2 cellular contexts compared by ENCODE assay signal in genomic region chr2:101655941-101656422, GRCh38.
TF ChIP-seq lines count a peak whose summit lies in the region.

No MANE protein-coding gene starts in this region.

TF ChIP-seq in K562, 482 proteins besides CTCF, POLR2A, EP300 and RAD21:
- no peak for TF ChIP-seq PURB (CRISPR knock-in tag; IDR thresholded peaks at IDR 0.05; ENCODE audit: low read depth)
- TF ChIP-seq HEY1 (CRISPR knock-in tag; IDR thresholded peaks at IDR 0.05; ENCODE audit: borderline replicate concordance), result no peak
- no peak for TF ChIP-seq CBFB (CRISPR knock-in tag; IDR thresholded peaks at IDR 0.05)
- TF ChIP-seq EHMT2 (IDR thresholded peaks at IDR 0.05), result no peak
- no peak for TF ChIP-seq ZNF766 (CRISPR knock-in tag; conservative IDR thresholded peaks at IDR 0.05)
- no peak for TF ChIP-seq ETV6 (IDR thresholded peaks at IDR 0.05; ENCODE audit: borderline replicate concordance in 1 of 2, low read depth in 2 of 2, low read length in 1 of 2)
- TF ChIP-seq ETV6 (CRISPR knock-in tag; IDR thresholded peaks at IDR 0.05; ENCODE audit: borderline replicate concordance), result no peak
- TF ChIP-seq KAT8 (IDR thresholded peaks at IDR 0.05; ENCODE audit: low read depth), result no peak
- no peak for TF ChIP-seq CLOCK (CRISPR knock-in tag; IDR thresholded peaks at IDR 0.05; ENCODE audit: borderline replicate concordance)
- TF ChIP-seq ZNF174 (CRISPR knock-in tag; IDR thresholded peaks at IDR 0.05), result no peak
- TF ChIP-seq GABPB2 (CRISPR knock-in tag; conservative IDR thresholded peaks at IDR 0.05), result no peak
- no peak for TF ChIP-seq GABPA (tag; conservative IDR thresholded peaks at IDR 0.05; ENCODE audit: low read depth)
- no peak for TF ChIP-seq SUPT5H (IDR thresholded peaks at IDR 0.05)
- TF ChIP-seq, protein P1, sequence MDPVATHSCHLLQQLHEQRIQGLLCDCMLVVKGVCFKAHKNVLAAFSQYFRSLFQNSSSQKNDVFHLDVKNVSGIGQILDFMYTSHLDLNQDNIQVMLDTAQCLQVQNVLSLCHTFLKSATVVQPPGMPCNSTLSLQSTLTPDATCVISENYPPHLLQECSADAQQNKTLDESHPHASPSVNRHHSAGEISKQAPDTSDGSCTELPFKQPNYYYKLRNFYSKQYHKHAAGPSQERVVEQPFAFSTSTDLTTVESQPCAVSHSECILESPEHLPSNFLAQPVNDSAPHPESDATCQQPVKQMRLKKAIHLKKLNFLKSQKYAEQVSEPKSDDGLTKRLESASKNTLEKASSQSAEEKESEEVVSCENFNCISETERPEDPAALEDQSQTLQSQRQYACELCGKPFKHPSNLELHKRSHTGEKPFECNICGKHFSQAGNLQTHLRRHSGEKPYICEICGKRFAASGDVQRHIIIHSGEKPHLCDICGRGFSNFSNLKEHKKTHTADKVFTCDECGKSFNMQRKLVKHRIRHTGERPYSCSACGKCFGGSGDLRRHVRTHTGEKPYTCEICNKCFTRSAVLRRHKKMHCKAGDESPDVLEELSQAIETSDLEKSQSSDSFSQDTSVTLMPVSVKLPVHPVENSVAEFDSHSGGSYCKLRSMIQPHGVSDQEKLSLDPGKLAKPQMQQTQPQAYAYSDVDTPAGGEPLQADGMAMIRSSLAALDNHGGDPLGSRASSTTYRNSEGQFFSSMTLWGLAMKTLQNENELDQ (CRISPR knock-in tag; IDR thresholded peaks at IDR 0.05; ENCODE audit: borderline replicate concordance), result no peak
- no peak for TF ChIP-seq DACH1 (IDR thresholded peaks at IDR 0.05; ENCODE audit: partially characterized antibody)
- TF ChIP-seq, protein P2, sequence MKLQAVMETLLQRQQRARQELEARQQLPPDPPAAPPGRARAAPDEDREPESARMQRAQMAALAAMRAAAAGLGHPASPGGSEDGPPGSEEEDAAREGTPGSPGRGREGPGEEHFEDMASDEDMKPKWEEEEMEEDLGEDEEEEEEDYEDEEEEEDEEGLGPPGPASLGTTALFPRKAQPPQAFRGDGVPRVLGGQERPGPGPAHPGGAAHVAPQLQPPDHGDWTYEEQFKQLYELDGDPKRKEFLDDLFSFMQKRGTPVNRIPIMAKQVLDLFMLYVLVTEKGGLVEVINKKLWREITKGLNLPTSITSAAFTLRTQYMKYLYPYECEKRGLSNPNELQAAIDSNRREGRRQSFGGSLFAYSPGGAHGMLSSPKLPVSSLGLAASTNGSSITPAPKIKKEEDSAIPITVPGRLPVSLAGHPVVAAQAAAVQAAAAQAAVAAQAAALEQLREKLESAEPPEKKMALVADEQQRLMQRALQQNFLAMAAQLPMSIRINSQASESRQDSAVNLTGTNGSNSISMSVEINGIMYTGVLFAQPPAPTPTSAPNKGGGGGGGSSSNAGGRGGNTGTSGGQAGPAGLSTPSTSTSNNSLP (IDR thresholded peaks at IDR 0.05; ENCODE audit: borderline replicate concordance, low read depth, low read length), result no peak
- TF ChIP-seq, protein P3, sequence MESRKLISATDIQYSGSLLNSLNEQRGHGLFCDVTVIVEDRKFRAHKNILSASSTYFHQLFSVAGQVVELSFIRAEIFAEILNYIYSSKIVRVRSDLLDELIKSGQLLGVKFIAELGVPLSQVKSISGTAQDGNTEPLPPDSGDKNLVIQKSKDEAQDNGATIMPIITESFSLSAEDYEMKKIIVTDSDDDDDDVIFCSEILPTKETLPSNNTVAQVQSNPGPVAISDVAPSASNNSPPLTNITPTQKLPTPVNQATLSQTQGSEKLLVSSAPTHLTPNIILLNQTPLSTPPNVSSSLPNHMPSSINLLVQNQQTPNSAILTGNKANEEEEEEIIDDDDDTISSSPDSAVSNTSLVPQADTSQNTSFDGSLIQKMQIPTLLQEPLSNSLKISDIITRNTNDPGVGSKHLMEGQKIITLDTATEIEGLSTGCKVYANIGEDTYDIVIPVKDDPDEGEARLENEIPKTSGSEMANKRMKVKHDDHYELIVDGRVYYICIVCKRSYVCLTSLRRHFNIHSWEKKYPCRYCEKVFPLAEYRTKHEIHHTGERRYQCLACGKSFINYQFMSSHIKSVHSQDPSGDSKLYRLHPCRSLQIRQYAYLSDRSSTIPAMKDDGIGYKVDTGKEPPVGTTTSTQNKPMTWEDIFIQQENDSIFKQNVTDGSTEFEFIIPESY (CRISPR knock-in tag; IDR thresholded peaks at IDR 0.05), result no peak
- TF ChIP-seq NR1H2 (CRISPR knock-in tag; IDR thresholded peaks at IDR 0.05), result no peak
- no peak for TF ChIP-seq TFE3 (CRISPR knock-in tag; IDR thresholded peaks at IDR 0.05)
- no peak for TF ChIP-seq JUNB (CRISPR knock-in tag; conservative IDR thresholded peaks at IDR 0.05)

TF ChIP-seq in HepG2, 621 proteins besides CTCF, POLR2A, EP300 and RAD21 (continues in another document):
- TF ChIP-seq FOXO1 (CRISPR knock-in tag; IDR thresholded peaks at IDR 0.05) (peak; percentile 66; the same call in 1 of the 2 replicates), ZNF543 (CRISPR knock-in tag; IDR thresholded peaks at IDR 0.05) (0 out of 2 replicates have a peak, but pooled peaks have one; percentile 26), ZNF383 (CRISPR knock-in tag; IDR thresholded peaks at IDR 0.05; ENCODE audit: borderline replicate concordance) (no peak), ZNF747 (CRISPR knock-in tag; IDR thresholded peaks at IDR 0.05; ENCODE audit: borderline replicate concordance) (0 out of 2 replicates have a peak, but pooled peaks have one; percentile 23), ZNF512 (CRISPR knock-in tag; IDR thresholded peaks at IDR 0.05) (no peak), ZNF75D (CRISPR knock-in tag; IDR thresholded peaks at IDR 0.05; ENCODE audit: borderline replicate concordance) (no peak), ZNF282 (IDR thresholded peaks at IDR 0.05; ENCODE audit: partially characterized antibody) (no peak), SP5 (CRISPR knock-in tag; IDR thresholded peaks at IDR 0.05; ENCODE audit: borderline replicate concordance, low read depth) (peak; percentile 48; the same call in 1 of the 2 replicates), NFIC (IDR thresholded peaks at IDR 0.05; ENCODE audit: low read length) (peak; percentile 71; the same call in 1 of the 2 replicates), MAFG (CRISPR knock-in tag; IDR thresholded peaks at IDR 0.05) (no peak), GPBP1L1 (CRISPR knock-in tag; IDR thresholded peaks at IDR 0.05) (no peak), NCOA2 (CRISPR knock-in tag; IDR thresholded peaks at IDR 0.05) (peak; percentile 76), SMARCC2 (IDR thresholded peaks at IDR 0.05) (no peak), TBX3 (IDR thresholded peaks at IDR 0.05; ENCODE audit: borderline replicate concordance) (peak; percentile 39; the same call in 1 of the 2 replicates), ZSCAN25 (CRISPR knock-in tag; IDR thresholded peaks at IDR 0.05) (no peak), SMAD3 (CRISPR knock-in tag; IDR thresholded peaks at IDR 0.05) (0 out of 2 replicates have a peak, but pooled peaks have one; percentile 12), ZFX (CRISPR knock-in tag; IDR thresholded peaks at IDR 0.05; ENCODE audit: low read depth) (peak; percentile 46; the same call in 1 of the 2 replicates), ZNF652 (CRISPR knock-in tag; IDR thresholded peaks at IDR 0.05; ENCODE audit: borderline replicate concordance, low read depth) (peak; percentile 35; the same call in 1 of the 2 replicates), ZNF772 (CRISPR knock-in tag; IDR thresholded peaks at IDR 0.05) (0 out of 2 replicates have a peak, but pooled peaks have one; percentile 27), ZNF670 (CRISPR knock-in tag; IDR thresholded peaks at IDR 0.05; ENCODE audit: borderline replicate concordance) (0 out of 2 replicates have a peak, but pooled peaks have one; percentile 33), ARID5B (CRISPR knock-in tag; IDR thresholded peaks at IDR 0.05) (peak; percentile 72), PPARG (CRISPR knock-in tag; conservative IDR thresholded peaks at IDR 0.05) (0 out of 2 replicates have a peak, but pooled peaks have one; percentile 47), TBX2 (CRISPR knock-in tag; IDR thresholded peaks at IDR 0.05; ENCODE audit: borderline replicate concordance) (peak; percentile 73), ZNF879 (CRISPR knock-in tag; IDR thresholded peaks at IDR 0.05) (no peak)
- TF ChIP-seq, protein P4, sequence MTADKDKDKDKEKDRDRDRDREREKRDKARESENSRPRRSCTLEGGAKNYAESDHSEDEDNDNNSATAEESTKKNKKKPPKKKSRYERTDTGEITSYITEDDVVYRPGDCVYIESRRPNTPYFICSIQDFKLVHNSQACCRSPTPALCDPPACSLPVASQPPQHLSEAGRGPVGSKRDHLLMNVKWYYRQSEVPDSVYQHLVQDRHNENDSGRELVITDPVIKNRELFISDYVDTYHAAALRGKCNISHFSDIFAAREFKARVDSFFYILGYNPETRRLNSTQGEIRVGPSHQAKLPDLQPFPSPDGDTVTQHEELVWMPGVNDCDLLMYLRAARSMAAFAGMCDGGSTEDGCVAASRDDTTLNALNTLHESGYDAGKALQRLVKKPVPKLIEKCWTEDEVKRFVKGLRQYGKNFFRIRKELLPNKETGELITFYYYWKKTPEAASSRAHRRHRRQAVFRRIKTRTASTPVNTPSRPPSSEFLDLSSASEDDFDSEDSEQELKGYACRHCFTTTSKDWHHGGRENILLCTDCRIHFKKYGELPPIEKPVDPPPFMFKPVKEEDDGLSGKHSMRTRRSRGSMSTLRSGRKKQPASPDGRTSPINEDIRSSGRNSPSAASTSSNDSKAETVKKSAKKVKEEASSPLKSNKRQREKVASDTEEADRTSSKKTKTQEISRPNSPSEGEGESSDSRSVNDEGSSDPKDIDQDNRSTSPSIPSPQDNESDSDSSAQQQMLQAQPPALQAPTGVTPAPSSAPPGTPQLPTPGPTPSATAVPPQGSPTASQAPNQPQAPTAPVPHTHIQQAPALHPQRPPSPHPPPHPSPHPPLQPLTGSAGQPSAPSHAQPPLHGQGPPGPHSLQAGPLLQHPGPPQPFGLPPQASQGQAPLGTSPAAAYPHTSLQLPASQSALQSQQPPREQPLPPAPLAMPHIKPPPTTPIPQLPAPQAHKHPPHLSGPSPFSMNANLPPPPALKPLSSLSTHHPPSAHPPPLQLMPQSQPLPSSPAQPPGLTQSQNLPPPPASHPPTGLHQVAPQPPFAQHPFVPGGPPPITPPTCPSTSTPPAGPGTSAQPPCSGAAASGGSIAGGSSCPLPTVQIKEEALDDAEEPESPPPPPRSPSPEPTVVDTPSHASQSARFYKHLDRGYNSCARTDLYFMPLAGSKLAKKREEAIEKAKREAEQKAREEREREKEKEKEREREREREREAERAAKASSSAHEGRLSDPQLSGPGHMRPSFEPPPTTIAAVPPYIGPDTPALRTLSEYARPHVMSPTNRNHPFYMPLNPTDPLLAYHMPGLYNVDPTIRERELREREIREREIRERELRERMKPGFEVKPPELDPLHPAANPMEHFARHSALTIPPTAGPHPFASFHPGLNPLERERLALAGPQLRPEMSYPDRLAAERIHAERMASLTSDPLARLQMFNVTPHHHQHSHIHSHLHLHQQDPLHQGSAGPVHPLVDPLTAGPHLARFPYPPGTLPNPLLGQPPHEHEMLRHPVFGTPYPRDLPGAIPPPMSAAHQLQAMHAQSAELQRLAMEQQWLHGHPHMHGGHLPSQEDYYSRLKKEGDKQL (CRISPR knock-in tag; IDR thresholded peaks at IDR 0.05; ENCODE audit: low read depth), result peak; percentile 81
- TF ChIP-seq, protein P5, sequence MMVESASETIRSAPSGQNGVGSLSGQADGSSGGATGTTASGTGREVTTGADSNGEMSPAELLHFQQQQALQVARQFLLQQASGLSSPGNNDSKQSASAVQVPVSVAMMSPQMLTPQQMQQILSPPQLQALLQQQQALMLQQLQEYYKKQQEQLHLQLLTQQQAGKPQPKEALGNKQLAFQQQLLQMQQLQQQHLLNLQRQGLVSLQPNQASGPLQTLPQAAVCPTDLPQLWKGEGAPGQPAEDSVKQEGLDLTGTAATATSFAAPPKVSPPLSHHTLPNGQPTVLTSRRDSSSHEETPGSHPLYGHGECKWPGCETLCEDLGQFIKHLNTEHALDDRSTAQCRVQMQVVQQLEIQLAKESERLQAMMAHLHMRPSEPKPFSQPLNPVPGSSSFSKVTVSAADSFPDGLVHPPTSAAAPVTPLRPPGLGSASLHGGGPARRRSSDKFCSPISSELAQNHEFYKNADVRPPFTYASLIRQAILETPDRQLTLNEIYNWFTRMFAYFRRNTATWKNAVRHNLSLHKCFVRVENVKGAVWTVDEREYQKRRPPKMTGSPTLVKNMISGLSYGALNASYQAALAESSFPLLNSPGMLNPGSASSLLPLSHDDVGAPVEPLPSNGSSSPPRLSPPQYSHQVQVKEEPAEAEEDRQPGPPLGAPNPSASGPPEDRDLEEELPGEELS (CRISPR knock-in tag; IDR thresholded peaks at IDR 0.05), result peak; percentile 74; the same call in 1 of the 2 replicates
